In the genomic region with DNA sequence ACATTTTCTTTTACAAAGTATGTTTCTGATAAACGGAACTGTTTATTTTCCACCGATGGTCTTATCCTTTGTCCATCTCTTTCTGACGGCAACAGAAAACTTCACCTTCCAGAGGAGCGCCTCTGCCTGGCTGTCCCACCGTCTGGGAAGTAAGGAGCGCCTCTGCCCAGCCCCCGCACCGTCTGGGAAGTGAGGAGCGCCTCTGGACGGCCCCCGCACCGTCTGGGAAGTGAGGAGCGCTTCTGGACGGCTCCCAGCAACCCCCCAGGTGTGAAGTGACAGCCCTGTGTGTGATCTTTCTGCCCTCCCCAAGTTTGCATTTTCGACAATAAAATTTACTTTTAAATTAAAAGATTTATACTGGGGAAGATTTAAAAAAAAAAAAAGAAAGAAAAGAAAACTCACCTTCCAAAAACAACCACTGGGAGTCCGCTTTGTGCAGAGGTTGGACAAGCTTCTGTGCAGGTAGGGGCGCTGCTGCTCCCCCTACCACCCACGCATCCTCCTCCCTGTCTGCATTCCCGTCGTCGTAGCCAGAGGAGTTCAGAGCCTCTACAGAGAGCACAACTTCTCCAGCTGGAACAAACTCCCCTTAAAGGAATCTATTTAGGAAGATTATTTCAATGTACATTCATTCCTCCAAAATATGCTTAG, we compare ENCODE assay signal across 8 cellular contexts. TPM values are rescaled to one million over a fixed set of nuclear protein-coding genes. Genes with fewer than 3 reads are reported as not detected.
DNase-seq lines count a peak whose midpoint lies in the region; ATAC-seq and TF ChIP-seq lines count a peak whose summit lies in the region.

No MANE protein-coding gene starts in this region.

- DNase-seq in heart left ventricle (no peak), Right ventricle myocardium inferior (ENCODE audit: missing footprints) (no peak), activated B cell treated with CpG ODN at 0.5 μM for 24 hours (no peak), immature natural killer cell (no peak), thoracic aorta (ENCODE audit: low spot score) (no peak)

- H3K27me3 Mint-ChIP-seq in activated B cell treated with CpG ODN at 0.5 μM for 24 hours (no peaks in the 10 kb centered on the region), immature natural killer cell (ENCODE audit: low read depth in 3 of 3) (peaks cover 0 to 6% (median 3%) of the 10 kb centered on the region in 3 donors)

- H3K9me3 Mint-ChIP-seq in activated B cell treated with CpG ODN at 0.5 μM for 24 hours (peaks cover 3% of the 10 kb centered on the region), immature natural killer cell (no peaks in the 10 kb centered on the region)

- peak overlapping the region in 8 of 12 donors; percentile 30 to 62 (median 52) for H3K4me3 ChIP-seq in heart left ventricle
- H3K4me3 ChIP-seq in thoracic aorta: peak overlapping the region; percentile 80

- H3K27me3 ChIP-seq in heart left ventricle (no peaks in the 10 kb centered on the region), thoracic aorta (replicated peaks; ENCODE audit: insufficient read depth) (no peaks in the 10 kb centered on the region)

- H3K36me3 Mint-ChIP-seq in activated B cell treated with CpG ODN at 0.5 μM for 24 hours (ENCODE audit: low read depth): no peaks in the 10 kb centered on the region
- H3K36me3 Mint-ChIP-seq in immature natural killer cell: no peaks in the 10 kb centered on the region

- TF ChIP-seq POLR2A in heart left ventricle (IDR thresholded peaks at IDR 0.05): no peak

- POLR2A ChIA-PET in activated B cell treated with CpG ODN at 0.5 μM for 24 hours (lab: Charles Lee): interaction anchor here (0.6 to 1.4 kb wide), 4 partner anchors 111 to 339 kb away, joined by 3 to 4 read pairs (median 4); a partner anchor contains a TSS

- H3K4me1 ChIP-seq in heart left ventricle (peaks cover 0 to 18% (median 10%) of the 10 kb centered on the region in 12 donors), thoracic aorta (ENCODE audit: control insufficient read depth in 1 of 2, low read depth in 2 of 2) (peaks cover 8 to 15% of the 10 kb centered on the region in 2 donors)

- H3K27ac ChIP-seq in heart left ventricle (peak overlapping the region in 6 of 12 donors; percentile 2 to 78 (median 50)), thoracic aorta (peak overlapping the region in 1 of 2 donors; percentile 26)

- no peaks in the 10 kb centered on the region for H3K9me3 ChIP-seq in heart left ventricle
- no peaks in the 10 kb centered on the region for H3K9me3 ChIP-seq in thoracic aorta

- ATAC-seq in heart left ventricle (peak in 2 of 4 donors; percentile 47 to 50), Right ventricle myocardium inferior (no peak), activated B cell treated with CpG ODN at 0.5 μM for 24 hours (ENCODE audit: low read depth) (no peak), thoracic aorta (ENCODE audit: insufficient number of reproducible peaks, low FRiP score, low read depth) (no peak), HG03520 (IDR thresholded peaks at IDR 0.05; ENCODE audit: unreplicated experiment) (no peak), HG03571 (IDR thresholded peaks at IDR 0.05; ENCODE audit: unreplicated experiment) (no peak), GM18868 (IDR thresholded peaks at IDR 0.05; ENCODE audit: unreplicated experiment) (no peak)

- H3K36me3 ChIP-seq in heart left ventricle (no peaks in the 10 kb centered on the region), thoracic aorta (no peaks in the 10 kb centered on the region)

- H3K4me3 Mint-ChIP-seq in activated B cell treated with CpG ODN at 0.5 μM for 24 hours (peak overlapping the region; percentile 88), immature natural killer cell (peak overlapping the region; percentile 92 to 100 (median 96))

- peak overlapping the region; percentile 41 for H3K27ac Mint-ChIP-seq in activated B cell treated with CpG ODN at 0.5 μM for 24 hours
- H3K27ac Mint-ChIP-seq in immature natural killer cell: peak overlapping the region in 3 of 6 donors; percentile 34 to 85 (median 80)

- TF ChIP-seq CTCF in heart left ventricle (IDR thresholded peaks at IDR 0.05) (peak in 5 of 12 donors; percentile 6 to 39 (median 24)), activated B cell treated with CpG ODN at 0.5 μM for 24 hours (IDR thresholded peaks at IDR 0.05) (no peak), thoracic aorta (IDR thresholded peaks at IDR 0.05) (no peak)

- CTCF ChIA-PET in activated B cell treated with CpG ODN at 0.5 μM for 24 hours (lab: Charles Lee): interaction anchor here (1.0 to 3.8 kb wide), 5 partner anchors 8 to 137 kb away, joined by 3 to 28 read pairs (median 7); no protein-coding TSS in a partner anchor

- H3K4me1 Mint-ChIP-seq in activated B cell treated with CpG ODN at 0.5 μM for 24 hours: peaks cover 49% of the 10 kb centered on the region
- H3K4me1 Mint-ChIP-seq in immature natural killer cell: peaks cover 21 to 35% of the 10 kb centered on the region in 2 donors

- intact Hi-C loops in heart left ventricle (cut with DNase I) (loop anchor here in 2 of 10 donors (5.0 kb wide), 1 partner anchor 109 kb away; a partner anchor contains a TSS), Right ventricle myocardium inferior (cut with DNase I) (no loop called here), activated B cell treated with CpG ODN at 0.5 μM for 24 hours (cut with micrococcal nuclease) (no loop called here)

- WGBS in heart left ventricle, 4 donors: 29 to 43% (median 32%) methylated on average over 21 of the region's 21 CpGs; no CpG with 5 or more reads in 1 of the 4 donors

RNA-seq across cellular contexts. Expression of a gene that starts 1.0 kb away (rescaled TPM):
- 10 to 100 TPM in 1 of 9 donors, 1 to 10 TPM in 3, under 1 TPM in 3, not detected in 2; 0.49 to 10.3 (median 1.1) TPM for total RNA-seq in heart left ventricle
- polyA plus RNA-seq in heart left ventricle: 1 to 10 TPM in 1 of 2 donors, under 1 TPM in 1; 0.85 to 1.0 TPM
- total RNA-seq in Right ventricle myocardium inferior: 0.78 TPM
- total RNA-seq in activated B cell treated with CpG ODN at 0.5 μM for 24 hours: 8.0 TPM in 2 replicates
- polyA plus RNA-seq in immature natural killer cell: 1 to 10 TPM; 2.0 to 3.9 (median 3.3) TPM
- under 1 TPM in 1 of 2 donors, not detected in 1; 0.42 TPM for total RNA-seq in thoracic aorta

RNA-seq across cellular contexts. Expression of a gene that starts 23.7 kb away (rescaled TPM):
- total RNA-seq in heart left ventricle: 1 to 10 TPM in 3 of 9 donors, under 1 TPM in 3, not detected in 3; 0.36 to 7.7 (median 1.4) TPM
- 1 to 10 TPM in 1 of 2 donors, under 1 TPM in 1; 0.58 to 1.4 TPM for polyA plus RNA-seq in heart left ventricle
- 0.78 TPM for total RNA-seq in Right ventricle myocardium inferior
- not detected in 2 replicates for total RNA-seq in activated B cell treated with CpG ODN at 0.5 μM for 24 hours
- polyA plus RNA-seq in immature natural killer cell: not detected
- total RNA-seq in thoracic aorta: 1 to 10 TPM in 1 of 2 donors, under 1 TPM in 1; 0.41 to 5.1 TPM

RNA-seq across cellular contexts. Expression of a gene that starts 32.9 kb away (rescaled TPM):
- total RNA-seq in heart left ventricle (10 to 100 TPM in 8 of 9 donors, 1 to 10 TPM in 1; 7.3 to 53.8 (median 26.3) TPM), Right ventricle myocardium inferior (27.9 TPM), activated B cell treated with CpG ODN at 0.5 μM for 24 hours (173 and 179 TPM in 2 replicates), thoracic aorta (10 to 100 TPM in 1 of 2 donors, 1 to 10 TPM in 1; 5.5 to 22.3 TPM)
- polyA plus RNA-seq in heart left ventricle (10 to 100 TPM; 12.3 to 24.9 TPM), immature natural killer cell (100 to 1,000 TPM; 242 to 468 (median 346) TPM)

RNA-seq across cellular contexts. Expression of a gene that starts 39.8 kb away (rescaled TPM):
- 1 to 10 TPM in 4 of 9 donors, under 1 TPM in 5; 0.20 to 4.7 (median 0.87) TPM for total RNA-seq in heart left ventricle
- 1 to 10 TPM in 1 of 2 donors, under 1 TPM in 1; 0.80 to 1.4 TPM for polyA plus RNA-seq in heart left ventricle
- total RNA-seq in Right ventricle myocardium inferior: 0.95 TPM
- total RNA-seq in activated B cell treated with CpG ODN at 0.5 μM for 24 hours: 42.6 and 52.9 TPM in 2 replicates
- polyA plus RNA-seq in immature natural killer cell: 10 to 100 TPM in 2 of 3 donors, 1 to 10 TPM in 1; 3.9 to 25.3 (median 15.4) TPM
- 1 to 10 TPM; 1.4 to 1.8 TPM for total RNA-seq in thoracic aorta

RNA-seq across cellular contexts. Expression of a gene that starts 59.5 kb away (rescaled TPM):
- total RNA-seq in heart left ventricle: 10 to 100 TPM in 2 of 9 donors, 1 to 10 TPM in 7; 1.2 to 18.2 (median 4.3) TPM
- polyA plus RNA-seq in heart left ventricle: 1 to 10 TPM; 1.4 to 9.6 TPM
- 6.7 TPM for total RNA-seq in Right ventricle myocardium inferior
- 75.6 and 82.4 TPM in 2 replicates for total RNA-seq in activated B cell treated with CpG ODN at 0.5 μM for 24 hours
- polyA plus RNA-seq in immature natural killer cell: 10 to 100 TPM in 2 of 3 donors, 1 to 10 TPM in 1; 9.0 to 43.0 (median 16.8) TPM
- total RNA-seq in thoracic aorta: under 1 TPM; 0.49 to 0.95 TPM
